Comparison of ENCODE assay signal across 21 cellular contexts in the genomic region with DNA sequence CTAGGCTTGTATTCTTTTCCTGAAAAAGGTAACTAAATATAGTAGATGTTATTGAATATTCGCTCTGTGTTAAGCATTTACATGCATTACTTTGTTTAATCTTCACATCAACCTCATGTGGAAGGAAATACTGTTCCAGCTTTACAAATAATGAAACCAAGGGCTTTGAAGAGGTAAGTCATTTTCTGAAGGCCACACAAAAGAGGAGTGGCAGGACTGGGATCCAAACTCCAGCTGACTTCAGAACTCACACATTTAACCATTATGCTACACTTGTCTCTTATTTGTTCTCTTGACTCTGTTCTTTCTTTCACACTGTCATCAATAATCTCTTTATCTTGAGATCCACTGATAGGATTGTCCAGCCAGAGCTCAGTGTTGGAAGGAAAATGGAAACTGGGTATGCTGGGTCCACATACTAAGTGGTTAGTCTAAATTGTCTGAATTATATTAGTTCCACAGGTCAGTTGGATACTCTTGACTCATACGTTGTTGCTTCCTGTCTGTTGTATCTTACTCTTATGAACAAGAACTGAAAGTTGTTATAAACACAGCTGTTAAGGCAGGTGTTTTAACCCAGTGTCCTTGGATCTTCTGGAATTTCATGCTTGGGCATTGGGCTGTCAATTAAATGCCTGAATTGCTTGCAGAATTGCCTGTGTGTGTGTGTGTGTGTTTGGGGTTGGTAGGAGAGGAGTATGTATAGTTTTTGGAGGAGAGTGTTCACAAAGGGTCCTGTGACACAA.
DNase-seq lines count a peak whose midpoint lies in the region; ATAC-seq and TF ChIP-seq lines count a peak whose summit lies in the region.
"Had no signal": no experiment of that assay in that cellular context is flagged by ENCODE, and none has a peak within 500 bp of the region (broad histone marks: within the 10 kb centered on the region; RNA-seq: fewer than 3 reads in every experiment).

No MANE protein-coding gene starts in this region.

- no peak overlapping the region for H3K4me2 ChIP-seq in neural progenitor cell

- H3K36me3 Mint-ChIP-seq in neural progenitor cell, result peaks cover 63% of the 10 kb centered on the region

- H3F3A ChIP-seq in neural progenitor cell (ENCODE audit: low read depth), result peaks cover 9% of the 10 kb centered on the region

- ATAC-seq in HG03159 (IDR thresholded peaks at IDR 0.05; ENCODE audit: unreplicated experiment), result peak; percentile 83
- no peak for ATAC-seq in GM18861 (IDR thresholded peaks at IDR 0.05; ENCODE audit: unreplicated experiment)
- ATAC-seq: activated CD4-positive, CD25-positive, alpha-beta regulatory T cell treated with anti-CD3 and anti-CD28 coated beads, Interleukin-2, amount 50 U/mL, for 24 hours; left ventricle myocardium superior; naive thymus-derived CD8-positive, alpha-beta T cell had no signal

- peaks cover 97% of the 10 kb centered on the region for H4K20me1 ChIP-seq in neural progenitor cell (ENCODE audit: low read depth)

- H3K79me2 ChIP-seq in neural progenitor cell (ENCODE audit: low read depth), result peaks cover 99% of the 10 kb centered on the region

- peak overlapping the region; percentile 55 for H3K27ac Mint-ChIP-seq in neural progenitor cell
- H3K27ac Mint-ChIP-seq: type B pancreatic cell had no signal

- peaks cover 3% of the 10 kb centered on the region for H3K27me3 Mint-ChIP-seq in neural progenitor cell (ENCODE audit: insufficient read depth, low read depth)
- H3K27me3 Mint-ChIP-seq: naive thymus-derived CD8-positive, alpha-beta T cell; type B pancreatic cell had no signal

- no peaks in the 10 kb centered on the region for H3K27me3 ChIP-seq in neural progenitor cell
- H3K27me3 ChIP-seq: right atrium auricular region had no signal

- peaks cover 44% of the 10 kb centered on the region for H3K4me1 ChIP-seq in neural progenitor cell
- H3K4me1 ChIP-seq: right atrium auricular region had no signal

- H3K4me3 Mint-ChIP-seq in neural progenitor cell, result no peak overlapping the region
- H3K4me3 Mint-ChIP-seq: H9, type B pancreatic cell had no signal

- H3K27ac ChIP-seq in neural progenitor cell, result no peak overlapping the region
- H3K27ac ChIP-seq: 22Rv1, right atrium auricular region had no signal

- H2AFZ ChIP-seq in neural progenitor cell (replicated peaks), result no peak overlapping the region

- TF ChIP-seq CTCF in neural progenitor cell (IDR thresholded peaks at IDR 0.05), result no peak

- no peak overlapping the region for H3K9ac ChIP-seq in neural progenitor cell

- peaks cover 18% of the 10 kb centered on the region for H3K9me3 Mint-ChIP-seq in neural progenitor cell
- H3K9me3 Mint-ChIP-seq: H9 had no signal

- DNase-seq in DMS53 (lab: John Stamatoyannopoulos, UW) (peak; percentile 11), DMS53 treated with DMSO at 0.1 percent for 48 hours (lab: John Stamatoyannopoulos, UW; ENCODE audit: unreplicated experiment) (no peak), amniotic epithelial cell (ENCODE audit: low read depth) (peak; percentile 19), neural progenitor cell (ENCODE audit: low spot score) (no peak), globus pallidus (ENCODE audit: low spot score) (no peak)
- DNase-seq in activated CD4-positive, CD25-positive, alpha-beta regulatory T cell treated with anti-CD3 and anti-CD28 coated beads, Interleukin-2, amount 50 U/mL, for 72 hours, result no peak
- DNase-seq: activated T-cell treated with anti-CD3 and anti-CD28 coated beads for 4 hours; amniotic stem cell; cortex of kidney; EL; H9; hypothalamus; left ventricle myocardium superior; naive thymus-derived CD8-positive, alpha-beta T cell; stimulated activated CD4-positive, alpha-beta T cell treated with anti-CD3 and anti-CD28 coated beads, Interleukin-2, amount 100 ng/mL, for 24 hours had no signal

- peaks cover 17% of the 10 kb centered on the region for H3K36me3 ChIP-seq in neural progenitor cell
- H3K36me3 ChIP-seq: right atrium auricular region had no signal

- no peaks in the 10 kb centered on the region for H3K9me3 ChIP-seq in neural progenitor cell (ENCODE audit: low read depth)
- H3K9me3 ChIP-seq: right atrium auricular region had no signal

- H3K4me3 ChIP-seq in neural progenitor cell, result no peak overlapping the region
- H3K4me3 ChIP-seq: right atrium auricular region had no signal

- peaks cover 34% of the 10 kb centered on the region for H3K4me1 Mint-ChIP-seq in neural progenitor cell

Comparison
In these comparisons a context has a peak if more than half of its experiments do, and no peak if none do; other contexts are left out.
1. DNase-seq: peak in DMS53 (single experiment) and amniotic epithelial cell (single experiment); none in DMS53 treated with DMSO at 0.1 percent for 48 hours (single experiment), neural progenitor cell (single experiment), activated CD4-positive, CD25-positive, alpha-beta regulatory T cell treated with anti-CD3 and anti-CD28 coated beads, Interleukin-2, amount 50 U/mL, for 72 hours (single experiment) and globus pallidus (single experiment).